ENCODE assay signal across 17 cellular contexts in genomic region chr2:133972786-133973185, GRCh38.
A peak's percentile ranks its signal among the peaks of the same experiment; 100 is the strongest.
DNase-seq lines count a peak whose midpoint lies in the region; ATAC-seq and TF ChIP-seq lines count a peak whose summit lies in the region.
"Had no signal": no experiment of that assay in that cellular context is flagged by ENCODE, and none has a peak within 500 bp of the region (broad histone marks: within the 10 kb centered on the region; RNA-seq: fewer than 3 reads in every experiment).

No MANE protein-coding gene starts in this region.

- no peaks in the 10 kb centered on the region for H3K9me3 Mint-ChIP-seq in endodermal cell
- H3K9me3 Mint-ChIP-seq: activated B cell treated with CpG ODN at 0.5 μM for 24 hours; activated T-helper 2 cell treated with anti-CD3 and anti-CD28 coated beads, Interferon-gamma antibody, Interleukin-2, Interleukin-4, amounts not matched to agents 10 μg/mL and 5 μg/mL and 100 μg/mL, durations not matched to agents 14 hours and 24 hours and 36 hours; T-cell had no signal

- no peak overlapping the region for H3K4me3 Mint-ChIP-seq in endodermal cell
- H3K4me3 Mint-ChIP-seq: activated B cell treated with CpG ODN at 0.5 μM for 24 hours, T-cell had no signal

- H3K36me3 ChIP-seq in heart right ventricle (no peaks in the 10 kb centered on the region), right atrium auricular region (no peaks in the 10 kb centered on the region), endodermal cell (ENCODE audit: control insufficient read depth, insufficient read depth, low read length) (no peaks in the 10 kb centered on the region), tibial nerve (no peaks in the 10 kb centered on the region)
- H3K36me3 ChIP-seq: vagina had no signal

- no peak for DNase-seq in heart right ventricle
- no peak for DNase-seq in right atrium auricular region (ENCODE audit: low spot score)
- peak; percentile 22 for DNase-seq in endodermal cell
- peak; percentile 46 for DNase-seq in midbrain (lab: John Stamatoyannopoulos, UW)
- peak; percentile 14 to 43 for DNase-seq in tibial nerve (ENCODE audit: low spot score in 2 of 2)
- no peak for DNase-seq in activated naive CD4-positive, alpha-beta T cell treated with Interleukin-2 at 50 U/mL for 16 hours
- DNase-seq: activated B cell treated with CpG ODN at 0.5 μM for 24 hours; Kasumi-1; RPMI8226; stimulated activated naive CD4-positive, alpha-beta T cell; T-cell had no signal

- peaks cover 11% of the 10 kb centered on the region for H3K27me3 Mint-ChIP-seq in endodermal cell (ENCODE audit: insufficient read depth)

- TF ChIP-seq POLR2A in tibial nerve (IDR thresholded peaks at IDR 0.05) = no peak

- H3K27ac ChIP-seq in heart right ventricle (peak overlapping the region in 1 of 10 donors; percentile 39), right atrium auricular region (no peak overlapping the region), endodermal cell (ENCODE audit: low read depth, low read length) (no peak overlapping the region), tibial nerve (peak overlapping the region in 1 of 4 donors; percentile 6)
- H3K27ac ChIP-seq: coronary artery, vagina had no signal

- peaks cover 0 to 49% (median 13%) of the 10 kb centered on the region in 9 donors for H3K4me1 ChIP-seq in heart right ventricle
- H3K4me1 ChIP-seq in right atrium auricular region = peaks cover 0 to 14% of the 10 kb centered on the region in 2 donors
- no peaks in the 10 kb centered on the region for H3K4me1 ChIP-seq in endodermal cell (ENCODE audit: control insufficient read depth, insufficient read depth, low read length)
- peaks cover 0 to 24% (median 0%) of the 10 kb centered on the region in 4 donors for H3K4me1 ChIP-seq in tibial nerve
- H3K4me1 ChIP-seq: vagina had no signal

- peak in 1 of 2 donors; percentile 72 for TF ChIP-seq EP300 in tibial nerve (IDR thresholded peaks at IDR 0.05)

- 39 to 42% methylated on average over 8 of the region's 8 CpGs for WGBS in heart right ventricle, 2 donors
- WGBS in endodermal cell (ENCODE audit: insufficient coverage in 1 of 2, insufficient read length in 1 of 2), 2 experiments = 93 to 94% methylated on average over 6 to 8 of the region's 8 CpGs
- 39 to 40% methylated on average over 8 of the region's 8 CpGs for WGBS in tibial nerve, 2 donors

- H3K9ac ChIP-seq in endodermal cell (ENCODE audit: extremely low read depth, low read length, poor library complexity, severe bottlenecking) = no peak overlapping the region

- no peaks in the 10 kb centered on the region for H3K9me3 ChIP-seq in heart right ventricle
- H3K9me3 ChIP-seq in right atrium auricular region = no peaks in the 10 kb centered on the region
- no peaks in the 10 kb centered on the region for H3K9me3 ChIP-seq in endodermal cell (ENCODE audit: control insufficient read depth, low read length)
- no peaks in the 10 kb centered on the region for H3K9me3 ChIP-seq in tibial nerve
- H3K9me3 ChIP-seq: vagina had no signal

- H3K4me3 ChIP-seq in heart right ventricle = no peak overlapping the region
- H3K4me3 ChIP-seq in right atrium auricular region = no peak overlapping the region
- no peak overlapping the region for H3K4me3 ChIP-seq in endodermal cell (ENCODE audit: low read length)
- H3K4me3 ChIP-seq in tibial nerve = no peak overlapping the region
- H3K4me3 ChIP-seq: coronary artery, vagina had no signal

- H3K27ac Mint-ChIP-seq in endodermal cell = no peak overlapping the region
- H3K27ac Mint-ChIP-seq: activated B cell treated with CpG ODN at 0.5 μM for 24 hours; activated T-helper 2 cell treated with anti-CD3 and anti-CD28 coated beads, Interferon-gamma antibody, Interleukin-2, Interleukin-4, amounts not matched to agents 10 μg/mL and 5 μg/mL and 100 μg/mL, durations not matched to agents 14 hours and 24 hours and 36 hours; progenitor cell of endocrine pancreas; T-cell had no signal

- H3K4me1 Mint-ChIP-seq in endodermal cell = peaks cover 13% of the 10 kb centered on the region
- H3K4me1 Mint-ChIP-seq: T-cell had no signal

- H3K36me3 Mint-ChIP-seq in endodermal cell (ENCODE audit: low read depth) = no peaks in the 10 kb centered on the region
- H3K36me3 Mint-ChIP-seq: T-cell had no signal

- TF ChIP-seq CTCF in heart right ventricle (IDR thresholded peaks at IDR 0.05) = no peak
- TF ChIP-seq CTCF in right atrium auricular region (IDR thresholded peaks at IDR 0.05) = no peak
- TF ChIP-seq CTCF in endodermal cell (conservative IDR thresholded peaks at IDR 0.05) = no peak
- TF ChIP-seq CTCF in tibial nerve (IDR thresholded peaks at IDR 0.05) = no peak

- H3K27me3 ChIP-seq in heart right ventricle (no peaks in the 10 kb centered on the region), right atrium auricular region (no peaks in the 10 kb centered on the region), endodermal cell (ENCODE audit: control insufficient read depth, insufficient read depth, low read length, poor library complexity, severe bottlenecking) (peaks cover 14% of the 10 kb centered on the region), tibial nerve (no peaks in the 10 kb centered on the region)
- H3K27me3 ChIP-seq: vagina had no signal

- intact Hi-C loops in heart right ventricle (cut with DNase I) = loop anchor here in 1 of 10 donors (10.0 kb wide), 1 partner anchor 462 kb away; no protein-coding TSS in a partner anchor

- ATAC-seq in heart right ventricle (peak in 5 of 8 donors; percentile 29 to 73 (median 45)), HG02759 (IDR thresholded peaks at IDR 0.05; ENCODE audit: unreplicated experiment) (no peak), GM21360 (IDR thresholded peaks at IDR 0.05; ENCODE audit: unreplicated experiment) (no peak)
- ATAC-seq: T-cell had no signal

Comparison
In these comparisons a context has a peak if more than half of its experiments do, and no peak if none do; other contexts are left out.
1. ATAC-seq: peak in heart right ventricle (5 of 8); none in HG02759 (single experiment) and GM21360 (single experiment).
2. DNase-seq: peak in endodermal cell (single experiment), midbrain (single experiment) and tibial nerve (2 of 2); none in heart right ventricle (0 of 2), right atrium auricular region (single experiment) and activated naive CD4-positive, alpha-beta T cell treated with Interleukin-2 at 50 U/mL for 16 hours (single experiment).